37 cellular contexts compared by ENCODE assay signal in the genomic region with DNA sequence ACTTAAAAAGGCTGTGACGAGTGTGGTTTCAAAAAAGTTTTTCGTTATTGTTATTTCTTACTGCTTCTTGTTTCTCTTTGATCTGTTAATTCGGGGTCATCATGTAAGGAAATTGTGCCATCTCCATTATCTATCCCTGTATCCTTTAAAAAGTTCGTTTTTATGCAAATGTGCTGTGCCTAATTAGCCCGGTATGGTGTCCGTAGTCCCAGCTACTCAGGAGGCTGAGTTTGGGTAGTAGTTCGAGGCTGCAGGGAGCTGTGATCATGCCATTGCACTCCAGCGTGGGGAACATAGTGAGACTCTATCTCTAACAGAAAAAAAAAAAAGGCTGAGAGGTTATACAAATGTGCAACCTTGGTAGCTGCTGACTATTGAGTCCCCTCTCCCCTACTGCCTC. TPM values are rescaled to one million over a fixed set of nuclear protein-coding genes. Genes with fewer than 3 reads are reported as not detected.
"Had no signal": no experiment of that assay in that cellular context is flagged by ENCODE, and none has a peak within 500 bp of the region (broad histone marks: within the 10 kb centered on the region; RNA-seq: fewer than 3 reads in every experiment).

No MANE protein-coding gene starts in this region.

- DNase-seq: Karpas-422, Kasumi-1, MG63, MM.1S, MV-4-11, NCI-H1048, NCI-H1092, NCI-H1092 treated with DMSO at 0.1 percent for 48 hours, NCI-H1105, NCI-H1105 treated with DMSO at 0.1 percent for 48 hours, NCI-H1417, NCI-H1417 treated with DMSO at 0.1 percent for 48 hours, NCI-H1436, NCI-H1436 treated with DMSO at 0.1 percent for 48 hours, NCI-H146, NCI-H1694, NCI-H1694 treated with DMSO at 0.1 percent for 48 hours, NCI-H187, NCI-H187 treated with DMSO at 0.1 percent for 48 hours, NCI-H1930, NCI-H2029, NCI-H2029 treated with DMSO at 0.1 percent for 48 hours, NCI-H2081, NCI-H2081 treated with DMSO at 0.1 percent for 48 hours, NCI-H2107, NCI-H2171, NCI-H2171 treated with DMSO at 0.1 percent for 48 hours, NCI-H2227 treated with DMSO at 0.1 percent for 48 hours, NCI-H226, NCI-H345, NCI-H446, NCI-H446 treated with DMSO at 0.1 percent for 48 hours, NCI-H510A, NCI-H510A treated with DMSO at 0.1 percent for 48 hours, NCI-H524 had no signal

- H3K9me3 ChIP-seq: MG63 had no signal

- H3K4me3 ChIP-seq: MG63 had no signal

- H3K27me3 ChIP-seq: MG63 had no signal

- H3K36me3 ChIP-seq: MG63 had no signal

RNA-seq across cellular contexts. Expression of a gene that starts 45.1 kb away (rescaled TPM):
- total RNA-seq: LHCN-M2, NCI-H460 had no signal
